In genomic region chr2:227884511-227884947, GRCh38 we compare ENCODE assay signal across 8 cellular contexts. TPM values are rescaled to one million over a fixed set of nuclear protein-coding genes. Genes with fewer than 3 reads are reported as not detected.
A peak's percentile ranks its signal among the peaks of the same experiment; 100 is the strongest.
DNase-seq lines count a peak whose midpoint lies in the region; ATAC-seq and TF ChIP-seq lines count a peak whose summit lies in the region.

No MANE protein-coding gene starts in this region.

- H3K27ac Mint-ChIP-seq in Caco-2 (ENCODE audit: unreplicated experiment): no peak overlapping the region

- no peaks in the 10 kb centered on the region for H3K9me3 Mint-ChIP-seq in Caco-2 (ENCODE audit: unreplicated experiment)

- POLR2A ChIA-PET in Caco-2 (lab: Charles Lee): no interaction called here

- H3F3A ChIP-seq in OCI-LY1 (ENCODE audit: insufficient read depth, low read length): no peaks in the 10 kb centered on the region

- no TSS peak for BruUV-seq in Caco-2 (replicated peaks; lab: Mats Ljungman, UMichigan)

- no peaks in the 10 kb centered on the region for H3K27me3 Mint-ChIP-seq in Caco-2 (ENCODE audit: insufficient read depth, unreplicated experiment)

- no peak overlapping the region for H3K4me2 ChIP-seq in OCI-LY1 (ENCODE audit: low read length)

- H3K4me1 ChIP-seq in Caco-2 (peaks cover 15% of the 10 kb centered on the region), OCI-LY1 (ENCODE audit: insufficient read depth, low read length, severe bottlenecking) (no peaks in the 10 kb centered on the region)

- no peak overlapping the region for H3K27ac ChIP-seq in OCI-LY1 (ENCODE audit: low read depth, low read length, poor library complexity, severe bottlenecking)

- no peaks in the 10 kb centered on the region for H3K79me2 ChIP-seq in OCI-LY1 (ENCODE audit: insufficient read depth, low read length)

- H3K9me3 ChIP-seq in Caco-2 (no peaks in the 10 kb centered on the region), OCI-LY1 (ENCODE audit: low read length) (no peaks in the 10 kb centered on the region)

- CTCF ChIA-PET in Caco-2 (lab: Charles Lee): no interaction called here

- intact Hi-C loops in Caco-2 (cut with micrococcal nuclease; ENCODE audit: unreplicated experiment): loop anchor here (1.0 to 5.0 kb wide), 3 partner anchors 21 to 227 kb away; no protein-coding TSS in a partner anchor

- no peaks in the 10 kb centered on the region for H4K20me1 ChIP-seq in OCI-LY1 (ENCODE audit: insufficient read depth, low read length)

- H3K9ac ChIP-seq in OCI-LY1 (ENCODE audit: low read length): no peak overlapping the region

- TF ChIP-seq CTCF in Caco-2 (IDR thresholded peaks at IDR 0.05; ENCODE audit: insufficient read depth in 1 of 2, low read depth in 1 of 2, low read length in 1 of 2, severe bottlenecking in 1 of 2, unreplicated experiment in 1 of 2) (peak; percentile 65 to 77), OCI-LY1 (IDR thresholded peaks at IDR 0.05; ENCODE audit: low read length) (peak; percentile 90)

- DNase-seq in Caco-2 (peak; percentile 68 to 79), activated T-cell treated with anti-CD3 and anti-CD28 coated beads for 48 hours (ENCODE audit: low read depth) (peak; percentile 55), foreskin melanocyte (peak; percentile 66), renal cortical epithelial cell (ENCODE audit: low read depth) (peak; percentile 77), GF-D8 (lab: John Stamatoyannopoulos, UW) (no peak)

- H3K4me3 ChIP-seq in Caco-2 (ENCODE audit: low read depth, low read length): no peak overlapping the region
- H3K4me3 ChIP-seq in OCI-LY1 (ENCODE audit: low read depth, low read length, poor library complexity, severe bottlenecking): no peak overlapping the region

- H3K4me1 Mint-ChIP-seq in Caco-2 (ENCODE audit: low read depth, unreplicated experiment): peaks cover 12% of the 10 kb centered on the region

- no peaks in the 10 kb centered on the region for H3K36me3 ChIP-seq in Caco-2 (ENCODE audit: control insufficient read depth, insufficient read depth, low read length)
- H3K36me3 ChIP-seq in OCI-LY1 (ENCODE audit: insufficient read depth, low read length): no peaks in the 10 kb centered on the region

- no peak overlapping the region for H3K4me3 Mint-ChIP-seq in Caco-2 (ENCODE audit: unreplicated experiment)

- H3K9me2 ChIP-seq in OCI-LY1 (ENCODE audit: low read depth, low read length): no peaks in the 10 kb centered on the region

- peaks cover 5% of the 10 kb centered on the region for H3K36me3 Mint-ChIP-seq in Caco-2 (ENCODE audit: insufficient read depth, unreplicated experiment)

- ATAC-seq in GM19351 (IDR thresholded peaks at IDR 0.05; ENCODE audit: unreplicated experiment) (peak; percentile 94), HG03196 (IDR thresholded peaks at IDR 0.05; ENCODE audit: unreplicated experiment) (peak; percentile 90)

- H3K27me3 ChIP-seq in Caco-2 (replicated peaks; ENCODE audit: control insufficient read depth, insufficient read depth, low read length) (no peaks in the 10 kb centered on the region), OCI-LY1 (ENCODE audit: insufficient read depth, low read length) (no peaks in the 10 kb centered on the region)

- no peak overlapping the region for H2AFZ ChIP-seq in OCI-LY1 (ENCODE audit: low read length)

RNA-seq across cellular contexts. Expression of gene DAW1, which starts 13.1 kb away (rescaled TPM):
- 5.4 and 6.6 TPM in 2 replicates for total RNA-seq in Caco-2 (2022)
- 1.5 and 14.1 TPM in 2 replicates for total RNA-seq in renal cortical epithelial cell
